ENCODE assay signal across 8 cellular contexts in the genomic region with DNA sequence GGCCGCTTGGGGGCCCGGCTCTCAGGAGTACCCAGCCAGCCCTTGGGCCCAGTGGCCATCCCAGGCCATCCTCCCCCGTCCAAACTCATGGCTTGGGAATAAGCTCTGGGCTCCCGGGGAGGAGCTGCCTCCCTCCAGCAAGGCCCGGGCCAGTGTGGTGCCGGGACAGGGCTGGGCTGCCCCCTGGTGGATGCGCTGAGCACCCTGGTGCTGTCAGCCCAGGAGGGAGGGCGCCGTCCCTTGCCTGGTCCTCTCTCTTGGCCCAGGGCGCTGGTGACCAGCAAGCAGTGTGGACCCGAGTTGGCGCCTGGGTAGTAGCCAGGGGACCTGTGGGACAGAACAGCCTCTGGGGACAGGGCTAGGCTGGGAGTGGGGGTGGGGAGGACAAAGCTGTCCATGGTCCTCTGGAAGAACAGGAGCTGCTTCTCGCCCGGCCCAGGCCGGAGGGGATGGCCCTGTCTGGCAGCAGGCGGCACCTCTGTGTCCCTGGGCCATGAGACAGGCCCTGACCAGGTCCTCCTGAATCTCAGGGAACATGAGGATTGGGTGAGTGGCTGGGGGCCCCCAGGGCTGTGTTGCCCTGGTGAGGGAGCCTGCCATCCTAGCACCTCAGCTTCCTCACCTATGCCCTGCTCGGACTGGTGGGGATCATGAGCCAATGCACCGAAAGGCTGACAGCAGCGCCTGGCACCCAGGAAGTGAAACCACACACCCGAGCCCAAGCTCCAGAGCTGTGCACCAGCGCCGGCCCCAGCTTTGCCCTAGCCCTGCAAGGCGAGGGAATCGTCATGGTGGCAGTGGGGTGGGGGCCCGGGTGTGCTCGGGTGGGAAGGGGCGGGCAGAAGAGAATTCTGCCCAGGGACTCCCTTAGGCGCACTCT. TPM values are rescaled to one million over a fixed set of nuclear protein-coding genes. Genes with fewer than 3 reads are reported as not detected.
A peak's percentile ranks its signal among the peaks of the same experiment; 100 is the strongest.
DNase-seq lines count a peak whose midpoint lies in the region; ATAC-seq and TF ChIP-seq lines count a peak whose summit lies in the region.

No MANE protein-coding gene starts in this region.

- H3K27ac ChIP-seq in CD4-positive, CD25-positive, alpha-beta regulatory T cell (ENCODE audit: insufficient read depth, low read length, poor library complexity, severe bottlenecking) = no peak overlapping the region
- H3K27ac ChIP-seq in neural progenitor cell = no peak overlapping the region
- no peak overlapping the region for H3K27ac ChIP-seq in stomach

- H3K27ac Mint-ChIP-seq in CD4-positive, CD25-positive, alpha-beta regulatory T cell = no peak overlapping the region
- H3K27ac Mint-ChIP-seq in neural progenitor cell = no peak overlapping the region

- peak; percentile 55 to 71 (median 69) for DNase-seq in CD4-positive, CD25-positive, alpha-beta regulatory T cell
- DNase-seq in GOT3 (lab: John Stamatoyannopoulos, UW) (peak; percentile 31), fibroblast of mammary gland (ENCODE audit: low read depth) (peak; percentile 75), neural progenitor cell (ENCODE audit: low spot score) (peak; percentile 89), stomach (peak; percentile 83)
- peak; percentile 79 to 86 for DNase-seq in activated T-cell treated with anti-CD3 and anti-CD28 coated beads, Interleukin-2, amount 50 U/mL, for 48 hours

- ATAC-seq in CD4-positive, CD25-positive, alpha-beta regulatory T cell (ENCODE audit: low read depth in 2 of 2) = peak; percentile 74 to 86
- ATAC-seq in HG03565 (IDR thresholded peaks at IDR 0.05; ENCODE audit: unreplicated experiment) = no peak

- H3K27me3 ChIP-seq in CD4-positive, CD25-positive, alpha-beta regulatory T cell (ENCODE audit: control insufficient read depth, insufficient read depth, low read length) = no peaks in the 10 kb centered on the region
- no peaks in the 10 kb centered on the region for H3K27me3 ChIP-seq in neural progenitor cell
- no peaks in the 10 kb centered on the region for H3K27me3 ChIP-seq in stomach

- H3K27me3 Mint-ChIP-seq in CD4-positive, CD25-positive, alpha-beta regulatory T cell = no peaks in the 10 kb centered on the region
- peaks cover 6% of the 10 kb centered on the region for H3K27me3 Mint-ChIP-seq in neural progenitor cell (ENCODE audit: insufficient read depth, low read depth)

- intact Hi-C loops in stomach (cut with DNase I; ENCODE audit: low total_unique reads) = loop anchor here (5.0 kb wide), 1 partner anchor 185 kb away; no protein-coding TSS in a partner anchor

- H3K4me3 ChIP-seq in CD4-positive, CD25-positive, alpha-beta regulatory T cell (ENCODE audit: low read depth, low read length) = no peak overlapping the region
- no peak overlapping the region for H3K4me3 ChIP-seq in fibroblast of mammary gland (ENCODE audit: control insufficient read depth, low read depth, low read length)
- no peak overlapping the region for H3K4me3 ChIP-seq in neural progenitor cell
- H3K4me3 ChIP-seq in stomach = no peak overlapping the region

- no peak for TF ChIP-seq POLR2A in stomach (IDR thresholded peaks at IDR 0.05)

- H3F3A ChIP-seq in neural progenitor cell (ENCODE audit: low read depth) = no peaks in the 10 kb centered on the region

- peaks cover 8% of the 10 kb centered on the region for H4K20me1 ChIP-seq in neural progenitor cell (ENCODE audit: low read depth)

- H3K9me3 ChIP-seq in CD4-positive, CD25-positive, alpha-beta regulatory T cell (ENCODE audit: control insufficient read depth in 2 of 2, low read length in 2 of 2) = no peaks in the 10 kb centered on the region
- H3K9me3 ChIP-seq in neural progenitor cell (ENCODE audit: low read depth) = no peaks in the 10 kb centered on the region
- no peaks in the 10 kb centered on the region for H3K9me3 ChIP-seq in stomach

- 33 to 47% (median 44%) methylated on average over 17 to 28 of the region's 28 CpGs for WGBS in stomach, 5 donors

- H3K4me1 ChIP-seq in CD4-positive, CD25-positive, alpha-beta regulatory T cell (ENCODE audit: control insufficient read depth, insufficient read depth, low read length, poor library complexity, severe bottlenecking) = peaks cover 10% of the 10 kb centered on the region
- H3K4me1 ChIP-seq in neural progenitor cell (no peaks in the 10 kb centered on the region), stomach (peaks cover 6 to 13% (median 10%) of the 10 kb centered on the region in 4 donors)

- H3K9me3 Mint-ChIP-seq in CD4-positive, CD25-positive, alpha-beta regulatory T cell = no peaks in the 10 kb centered on the region
- H3K9me3 Mint-ChIP-seq in neural progenitor cell = no peaks in the 10 kb centered on the region

- H3K9ac ChIP-seq in neural progenitor cell = no peak overlapping the region

- no peak overlapping the region for H2AFZ ChIP-seq in neural progenitor cell (replicated peaks)

- H3K4me1 Mint-ChIP-seq in CD4-positive, CD25-positive, alpha-beta regulatory T cell = peaks cover 0 to 6% (median 2%) of the 10 kb centered on the region in 4 donors
- peaks cover 8% of the 10 kb centered on the region for H3K4me1 Mint-ChIP-seq in neural progenitor cell

- TF ChIP-seq EP300 in stomach (IDR thresholded peaks at IDR 0.05) = no peak

- no peak overlapping the region for H3K4me3 Mint-ChIP-seq in CD4-positive, CD25-positive, alpha-beta regulatory T cell
- H3K4me3 Mint-ChIP-seq in neural progenitor cell = no peak overlapping the region

- H3K4me2 ChIP-seq in neural progenitor cell = no peak overlapping the region

- H3K36me3 ChIP-seq in CD4-positive, CD25-positive, alpha-beta regulatory T cell (ENCODE audit: control insufficient read depth, insufficient read depth, low read length) = no peaks in the 10 kb centered on the region
- H3K36me3 ChIP-seq in neural progenitor cell (no peaks in the 10 kb centered on the region), stomach (peaks cover 0 to 5% (median under 1%) of the 10 kb centered on the region in 4 donors)

- no peaks in the 10 kb centered on the region for H3K36me3 Mint-ChIP-seq in CD4-positive, CD25-positive, alpha-beta regulatory T cell
- peaks cover 3% of the 10 kb centered on the region for H3K36me3 Mint-ChIP-seq in neural progenitor cell

- no peaks in the 10 kb centered on the region for H3K79me2 ChIP-seq in neural progenitor cell (ENCODE audit: low read depth)

- TF ChIP-seq CTCF in fibroblast of mammary gland (conservative IDR thresholded peaks at IDR 0.05; ENCODE audit: control insufficient read depth, insufficient read depth, low read depth, low read length) = peak; percentile 82
- peak; percentile 93 for TF ChIP-seq CTCF in neural progenitor cell (IDR thresholded peaks at IDR 0.05)
- TF ChIP-seq CTCF in stomach (IDR thresholded peaks at IDR 0.05) = peak in 6 of 7 experiments; percentile 56 to 96 (median 88)

TF ChIP-seq in PFSK-1, 5 proteins besides CTCF, POLR2A, EP300 and RAD21:
- TF ChIP-seq POLR2AphosphoS5 (IDR thresholded peaks at IDR 0.05; ENCODE audit: low read depth, low read length) (no peak), FOXP2 (optimal IDR thresholded peaks at IDR 0.05; ENCODE audit: borderline replicate concordance, extremely low read depth, extremely low read length, insufficient read depth) (peak; percentile 72)

RNA-seq across cellular contexts. Expression of gene MORN1, which starts 9.4 kb away (rescaled TPM):
- total RNA-seq in CD4-positive, CD25-positive, alpha-beta regulatory T cell = 7.3 TPM
- polyA plus RNA-seq in CD4-positive, CD25-positive, alpha-beta regulatory T cell = 1 to 10 TPM; 1.3 to 3.2 (median 2.1) TPM
- 6.3 TPM for polyA plus RNA-seq in PFSK-1 (2012; ENCODE audit: insufficient read length, low read depth)
- 7.0 and 15.5 TPM in 2 replicates for total RNA-seq in neural progenitor cell (ENCODE audit: low replicate concordance)
- total RNA-seq in stomach = 10 to 100 TPM in 3 of 5 donors, 1 to 10 TPM in 2; 3.1 to 18.1 (median 15.8) TPM
- 1 to 10 TPM; 2.6 to 5.7 (median 3.7) TPM for polyA plus RNA-seq in stomach

RNA-seq across cellular contexts. Expression of gene RER1, which starts 9.7 kb away (rescaled TPM):
- 91.3 TPM for total RNA-seq in CD4-positive, CD25-positive, alpha-beta regulatory T cell
- 100 to 1,000 TPM; 156 to 184 (median 173) TPM for polyA plus RNA-seq in CD4-positive, CD25-positive, alpha-beta regulatory T cell
- polyA plus RNA-seq in PFSK-1 (2012; ENCODE audit: insufficient read length, low read depth) = 144 TPM
- total RNA-seq in neural progenitor cell (ENCODE audit: low replicate concordance) (39.1 and 42.5 TPM in 2 replicates), stomach (10 to 100 TPM; 58.2 to 73.6 (median 69.6) TPM)
- polyA plus RNA-seq in stomach = 10 to 100 TPM; 38.2 to 63.8 (median 53.3) TPM

RNA-seq across cellular contexts. Expression of gene PEX10, which starts 30.4 kb away (rescaled TPM):
- 7.6 TPM for total RNA-seq in CD4-positive, CD25-positive, alpha-beta regulatory T cell
- polyA plus RNA-seq in CD4-positive, CD25-positive, alpha-beta regulatory T cell = 1 to 10 TPM; 6.3 to 9.7 (median 8.4) TPM
- 37.8 TPM for polyA plus RNA-seq in PFSK-1 (2012; ENCODE audit: insufficient read length, low read depth)
- total RNA-seq in neural progenitor cell (ENCODE audit: low replicate concordance) = 15.1 and 39.3 TPM in 2 replicates
- total RNA-seq in stomach = 10 to 100 TPM in 3 of 5 donors, 1 to 10 TPM in 1, under 1 TPM in 1; 0.87 to 27.2 (median 17.6) TPM
- polyA plus RNA-seq in stomach = 10 to 100 TPM; 14.8 to 16.5 (median 15.0) TPM

Comparison
In these comparisons a context has a peak if more than half of its experiments do, and no peak if none do; other contexts are left out.
1. DNase-seq: peak in every context shown above with its lines; median percentile 89 in neural progenitor cell; 83 in stomach; 82 in activated T-cell treated with anti-CD3 and anti-CD28 coated beads, Interleukin-2, amount 50 U/mL, for 48 hours; 75 in fibroblast of mammary gland; 69 in CD4-positive, CD25-positive, alpha-beta regulatory T cell; 31 in GOT3.